1 cellular context compared by ENCODE assay signal in genomic region chr21:34745557-34746255, GRCh38.
TF ChIP-seq lines count a peak whose summit lies in the region.

No MANE protein-coding gene starts in this region.

TF ChIP-seq in HepG2, 621 proteins besides CTCF, POLR2A, EP300 and RAD21 (continued from another document and continues in another):
- TF ChIP-seq ZNF574 (CRISPR knock-in tag; IDR thresholded peaks at IDR 0.05) (peak; percentile 36; the same call in 1 of the 2 replicates), FOXK2 (IDR thresholded peaks at IDR 0.05) (no peak), AKAP8 (CRISPR knock-in tag; IDR thresholded peaks at IDR 0.05) (0 out of 2 replicates have a peak, but pooled peaks have one; percentile 50), DMAP1 (CRISPR knock-in tag; IDR thresholded peaks at IDR 0.05) (0 out of 2 replicates have a peak, but pooled peaks have one; percentile 29), SRF (IDR thresholded peaks at IDR 0.05; ENCODE audit: low read depth, low read length) (peak; percentile 60; the same call in 1 of the 2 replicates), ZNF644 (CRISPR knock-in tag; IDR thresholded peaks at IDR 0.05; ENCODE audit: low read depth) (0 out of 2 replicates have a peak, but pooled peaks have one; percentile 6), POLR2AphosphoS5 (IDR thresholded peaks at IDR 0.05; ENCODE audit: low read depth, low read length) (no peak), ZNF629 (CRISPR knock-in tag; conservative IDR thresholded peaks at IDR 0.05) (peak; percentile 50), MLXIP (CRISPR knock-in tag; IDR thresholded peaks at IDR 0.05; ENCODE audit: borderline replicate concordance) (no peak), FOXJ3 (CRISPR knock-in tag; IDR thresholded peaks at IDR 0.05; ENCODE audit: borderline replicate concordance) (peak; percentile 51; the same call in 1 of the 2 replicates), KDM2A (CRISPR knock-in tag; IDR thresholded peaks at IDR 0.05; ENCODE audit: borderline replicate concordance, low read depth) (peak; percentile 74), TIGD3 (CRISPR knock-in tag; IDR thresholded peaks at IDR 0.05; ENCODE audit: borderline replicate concordance) (0 out of 2 replicates have a peak, but pooled peaks have one; percentile 40), ZNF720 (CRISPR knock-in tag; IDR thresholded peaks at IDR 0.05) (0 out of 2 replicates have a peak, but pooled peaks have one; percentile 39), POGZ (CRISPR knock-in tag; IDR thresholded peaks at IDR 0.05) (peak; percentile 63; the same call in 1 of the 2 replicates), ETV5 (CRISPR knock-in tag; IDR thresholded peaks at IDR 0.05; ENCODE audit: borderline replicate concordance) (peak; percentile 93), ZNF331 (CRISPR knock-in tag; IDR thresholded peaks at IDR 0.05) (peak; percentile 42; the same call in 1 of the 2 replicates), ZNF446 (CRISPR knock-in tag; IDR thresholded peaks at IDR 0.05) (no peak), ZGPAT (CRISPR knock-in tag; IDR thresholded peaks at IDR 0.05) (0 out of 2 replicates have a peak, but pooled peaks have one; percentile 54), ZMYM4 (CRISPR knock-in tag; IDR thresholded peaks at IDR 0.05) (peak; percentile 84), TARDBP (CRISPR knock-in tag; IDR thresholded peaks at IDR 0.05) (peak; percentile 57), ZNF768 (CRISPR knock-in tag; IDR thresholded peaks at IDR 0.05) (peak; percentile 39; the same call in 1 of the 2 replicates), ZBTB8A (CRISPR knock-in tag; IDR thresholded peaks at IDR 0.05; ENCODE audit: borderline replicate concordance, low read depth) (no peak), ZNF510 (CRISPR knock-in tag; IDR thresholded peaks at IDR 0.05; ENCODE audit: low read depth) (no peak), ZNF556 (CRISPR knock-in tag; IDR thresholded peaks at IDR 0.05; ENCODE audit: borderline replicate concordance) (no peak; the same call in 1 of the 2 replicates), ARID3A (IDR thresholded peaks at IDR 0.05; ENCODE audit: low read depth, low read length) (peak; percentile 80), SMC3 (IDR thresholded peaks at IDR 0.05; ENCODE audit: low read length) (peak; percentile 99), CBX1 (IDR thresholded peaks at IDR 0.05; ENCODE audit: low read depth) (peak; percentile 39), DRAP1 (CRISPR knock-in tag; IDR thresholded peaks at IDR 0.05) (0 out of 2 replicates have a peak, but pooled peaks have one; percentile 15), DPF2 (CRISPR knock-in tag; IDR thresholded peaks at IDR 0.05; ENCODE audit: borderline replicate concordance, low read depth) (no peak), SALL2 (CRISPR knock-in tag; IDR thresholded peaks at IDR 0.05) (peak; percentile 67; the same call in 1 of the 2 replicates), KMT2B (CRISPR knock-in tag; IDR thresholded peaks at IDR 0.05) (0 out of 2 replicates have a peak, but pooled peaks have one; percentile 41), CREB1 (IDR thresholded peaks at IDR 0.05) (no peak), CREB1 (CRISPR knock-in tag; IDR thresholded peaks at IDR 0.05) (peak; percentile 57), ZFP36 (IDR thresholded peaks at IDR 0.05; ENCODE audit: borderline replicate concordance, low read depth, low read length, partially characterized antibody) (peak; percentile 27), ZFY (CRISPR knock-in tag; IDR thresholded peaks at IDR 0.05) (peak; percentile 65), EEA1 (CRISPR knock-in tag; IDR thresholded peaks at IDR 0.05; ENCODE audit: borderline replicate concordance) (no peak), ZNF230 (CRISPR knock-in tag; IDR thresholded peaks at IDR 0.05) (no peak), PHF8 (CRISPR knock-in tag; IDR thresholded peaks at IDR 0.05) (peak; percentile 49; the same call in 1 of the 2 replicates), TSC22D2 (CRISPR knock-in tag; IDR thresholded peaks at IDR 0.05; ENCODE audit: borderline replicate concordance) (no peak), KAT8 (CRISPR knock-in tag; IDR thresholded peaks at IDR 0.05) (peak; percentile 78), PLRG1 (conservative IDR thresholded peaks at IDR 0.05) (no peak), ZNF883 (CRISPR knock-in tag; IDR thresholded peaks at IDR 0.05; ENCODE audit: not compliant biosample characterization) (peak; percentile 31), SAP130 (CRISPR knock-in tag; IDR thresholded peaks at IDR 0.05; ENCODE audit: low read depth) (peak; percentile 71; the same call in 1 of the 2 replicates), ERF (CRISPR knock-in tag; IDR thresholded peaks at IDR 0.05) (peak; percentile 62; the same call in 1 of the 2 replicates), ZNF652 (CRISPR knock-in tag; IDR thresholded peaks at IDR 0.05; ENCODE audit: borderline replicate concordance, low read depth) (peak; percentile 27; the same call in 1 of the 2 replicates), KAT7 (CRISPR knock-in tag; IDR thresholded peaks at IDR 0.05; ENCODE audit: borderline replicate concordance) (no peak)
- TF ChIP-seq, protein P1, sequence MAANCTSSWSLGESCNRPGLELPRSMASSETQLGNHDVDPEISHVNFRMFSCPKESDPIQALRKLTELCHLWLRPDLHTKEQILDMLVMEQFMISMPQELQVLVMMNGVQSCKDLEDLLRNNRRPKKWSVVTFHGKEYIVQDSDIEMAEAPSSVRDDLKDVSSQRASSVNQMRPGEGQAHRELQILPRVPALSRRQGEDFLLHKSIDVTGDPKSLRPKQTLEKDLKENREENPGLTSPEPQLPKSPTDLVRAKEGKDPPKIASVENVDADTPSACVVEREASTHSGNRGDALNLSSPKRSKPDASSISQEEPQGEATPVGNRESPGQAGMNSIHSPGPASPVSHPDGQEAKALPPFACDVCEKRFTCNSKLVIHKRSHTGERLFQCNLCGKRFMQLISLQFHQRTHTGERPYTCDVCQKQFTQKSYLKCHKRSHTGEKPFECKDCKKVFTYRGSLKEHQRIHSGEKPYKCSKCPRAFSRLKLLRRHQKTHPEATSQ (CRISPR knock-in tag; IDR thresholded peaks at IDR 0.05; ENCODE audit: borderline replicate concordance): peak; percentile 69; the same call in 1 of the 2 replicates
- TF ChIP-seq, protein P2, sequence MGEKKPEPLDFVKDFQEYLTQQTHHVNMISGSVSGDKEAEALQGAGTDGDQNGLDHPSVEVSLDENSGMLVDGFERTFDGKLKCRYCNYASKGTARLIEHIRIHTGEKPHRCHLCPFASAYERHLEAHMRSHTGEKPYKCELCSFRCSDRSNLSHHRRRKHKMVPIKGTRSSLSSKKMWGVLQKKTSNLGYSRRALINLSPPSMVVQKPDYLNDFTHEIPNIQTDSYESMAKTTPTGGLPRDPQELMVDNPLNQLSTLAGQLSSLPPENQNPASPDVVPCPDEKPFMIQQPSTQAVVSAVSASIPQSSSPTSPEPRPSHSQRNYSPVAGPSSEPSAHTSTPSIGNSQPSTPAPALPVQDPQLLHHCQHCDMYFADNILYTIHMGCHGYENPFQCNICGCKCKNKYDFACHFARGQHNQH (CRISPR knock-in tag; IDR thresholded peaks at IDR 0.05): 0 out of 2 replicates have a peak, but pooled peaks have one; percentile 50
- TF ChIP-seq, protein P3, sequence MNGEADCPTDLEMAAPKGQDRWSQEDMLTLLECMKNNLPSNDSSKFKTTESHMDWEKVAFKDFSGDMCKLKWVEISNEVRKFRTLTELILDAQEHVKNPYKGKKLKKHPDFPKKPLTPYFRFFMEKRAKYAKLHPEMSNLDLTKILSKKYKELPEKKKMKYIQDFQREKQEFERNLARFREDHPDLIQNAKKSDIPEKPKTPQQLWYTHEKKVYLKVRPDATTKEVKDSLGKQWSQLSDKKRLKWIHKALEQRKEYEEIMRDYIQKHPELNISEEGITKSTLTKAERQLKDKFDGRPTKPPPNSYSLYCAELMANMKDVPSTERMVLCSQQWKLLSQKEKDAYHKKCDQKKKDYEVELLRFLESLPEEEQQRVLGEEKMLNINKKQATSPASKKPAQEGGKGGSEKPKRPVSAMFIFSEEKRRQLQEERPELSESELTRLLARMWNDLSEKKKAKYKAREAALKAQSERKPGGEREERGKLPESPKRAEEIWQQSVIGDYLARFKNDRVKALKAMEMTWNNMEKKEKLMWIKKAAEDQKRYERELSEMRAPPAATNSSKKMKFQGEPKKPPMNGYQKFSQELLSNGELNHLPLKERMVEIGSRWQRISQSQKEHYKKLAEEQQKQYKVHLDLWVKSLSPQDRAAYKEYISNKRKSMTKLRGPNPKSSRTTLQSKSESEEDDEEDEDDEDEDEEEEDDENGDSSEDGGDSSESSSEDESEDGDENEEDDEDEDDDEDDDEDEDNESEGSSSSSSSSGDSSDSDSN (CRISPR knock-in tag; IDR thresholded peaks at IDR 0.05): peak; percentile 27; the same call in 1 of the 2 replicates
- TF ChIP-seq, protein P4, sequence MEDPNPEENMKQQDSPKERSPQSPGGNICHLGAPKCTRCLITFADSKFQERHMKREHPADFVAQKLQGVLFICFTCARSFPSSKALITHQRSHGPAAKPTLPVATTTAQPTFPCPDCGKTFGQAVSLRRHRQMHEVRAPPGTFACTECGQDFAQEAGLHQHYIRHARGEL (CRISPR knock-in tag; IDR thresholded peaks at IDR 0.05): 0 out of 2 replicates have a peak, but pooled peaks have one; percentile 53
